Comparison of ENCODE assay signal across 3 cellular contexts in the genomic region with DNA sequence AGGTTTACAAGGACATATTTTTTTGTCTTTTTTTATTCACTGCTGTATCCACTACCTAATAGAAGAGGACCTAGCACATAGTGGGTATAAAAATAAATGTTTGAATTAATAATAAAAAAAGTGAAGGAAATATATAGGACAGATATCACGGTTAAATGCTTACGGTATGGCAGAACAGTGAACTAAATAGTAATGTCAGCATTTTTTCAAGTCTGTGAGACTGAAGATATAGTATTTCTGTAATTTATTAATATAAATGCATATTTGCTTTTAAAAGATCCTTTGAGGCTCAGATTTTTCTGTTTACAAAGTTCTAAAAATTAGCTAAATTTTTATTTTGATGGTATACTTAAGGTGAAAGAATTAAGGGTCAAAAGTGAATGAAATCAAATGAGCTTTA.
A peak's percentile ranks its signal among the peaks of the same experiment; 100 is the strongest.
TF ChIP-seq lines count a peak whose summit lies in the region.

No MANE protein-coding gene starts in this region.

TF ChIP-seq in A549, 52 proteins besides CTCF, POLR2A, EP300 and RAD21:
- TF ChIP-seq CBX8 (IDR thresholded peaks at IDR 0.05) (no peak), MAFK (IDR thresholded peaks at IDR 0.05; ENCODE audit: partially characterized antibody) (peak; percentile 40)

TF ChIP-seq in IMR-90, 13 proteins besides CTCF, POLR2A, EP300 and RAD21:
- no peak for TF ChIP-seq RFX5 (IDR thresholded peaks at IDR 0.05; ENCODE audit: low read depth, low read length)
- TF ChIP-seq, protein P1, sequence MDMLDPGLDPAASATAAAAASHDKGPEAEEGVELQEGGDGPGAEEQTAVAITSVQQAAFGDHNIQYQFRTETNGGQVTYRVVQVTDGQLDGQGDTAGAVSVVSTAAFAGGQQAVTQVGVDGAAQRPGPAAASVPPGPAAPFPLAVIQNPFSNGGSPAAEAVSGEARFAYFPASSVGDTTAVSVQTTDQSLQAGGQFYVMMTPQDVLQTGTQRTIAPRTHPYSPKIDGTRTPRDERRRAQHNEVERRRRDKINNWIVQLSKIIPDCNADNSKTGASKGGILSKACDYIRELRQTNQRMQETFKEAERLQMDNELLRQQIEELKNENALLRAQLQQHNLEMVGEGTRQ (IDR thresholded peaks at IDR 0.05; ENCODE audit: low read depth, low read length) = no peak
- TF ChIP-seq MAFK (IDR thresholded peaks at IDR 0.05; ENCODE audit: low read depth, low read length) = peak; percentile 85
- no peak for TF ChIP-seq FOS (IDR thresholded peaks at IDR 0.05; ENCODE audit: low read depth, low read length)
- TF ChIP-seq SMC3 (IDR thresholded peaks at IDR 0.05; ENCODE audit: low read depth, low read length) = no peak
- TF ChIP-seq CHD1 (IDR thresholded peaks at IDR 0.05; ENCODE audit: low read depth, low read length) = no peak
- TF ChIP-seq, protein P2, sequence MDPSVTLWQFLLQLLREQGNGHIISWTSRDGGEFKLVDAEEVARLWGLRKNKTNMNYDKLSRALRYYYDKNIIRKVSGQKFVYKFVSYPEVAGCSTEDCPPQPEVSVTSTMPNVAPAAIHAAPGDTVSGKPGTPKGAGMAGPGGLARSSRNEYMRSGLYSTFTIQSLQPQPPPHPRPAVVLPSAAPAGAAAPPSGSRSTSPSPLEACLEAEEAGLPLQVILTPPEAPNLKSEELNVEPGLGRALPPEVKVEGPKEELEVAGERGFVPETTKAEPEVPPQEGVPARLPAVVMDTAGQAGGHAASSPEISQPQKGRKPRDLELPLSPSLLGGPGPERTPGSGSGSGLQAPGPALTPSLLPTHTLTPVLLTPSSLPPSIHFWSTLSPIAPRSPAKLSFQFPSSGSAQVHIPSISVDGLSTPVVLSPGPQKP (IDR thresholded peaks at IDR 0.05; ENCODE audit: borderline replicate concordance, low read depth, low read length) = no peak
TF ChIP-seq in IMR-90: peak in this region for 1.

TF ChIP-seq in K562, 482 proteins besides CTCF, POLR2A, EP300 and RAD21:
- TF ChIP-seq, protein P3, sequence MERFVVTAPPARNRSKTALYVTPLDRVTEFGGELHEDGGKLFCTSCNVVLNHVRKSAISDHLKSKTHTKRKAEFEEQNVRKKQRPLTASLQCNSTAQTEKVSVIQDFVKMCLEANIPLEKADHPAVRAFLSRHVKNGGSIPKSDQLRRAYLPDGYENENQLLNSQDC (CRISPR knock-in tag; IDR thresholded peaks at IDR 0.05) = no peak
- TF ChIP-seq, protein P4, sequence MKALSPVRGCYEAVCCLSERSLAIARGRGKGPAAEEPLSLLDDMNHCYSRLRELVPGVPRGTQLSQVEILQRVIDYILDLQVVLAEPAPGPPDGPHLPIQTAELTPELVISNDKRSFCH (CRISPR knock-in tag; IDR thresholded peaks at IDR 0.05) = no peak
- TF ChIP-seq, protein P4 (tag; IDR thresholded peaks at IDR 0.05) = no peak
- no peak for TF ChIP-seq ZKSCAN1 (IDR thresholded peaks at IDR 0.05; ENCODE audit: low read depth, low read length)
- peak; percentile 58; the same call in 1 of the 2 replicates for TF ChIP-seq MAFK (IDR thresholded peaks at IDR 0.05; ENCODE audit: low read length)
- TF ChIP-seq C11orf30 (IDR thresholded peaks at IDR 0.05; ENCODE audit: low read depth) = peak; percentile 57; the same call in 1 of the 2 replicates
- TF ChIP-seq CBFA2T2 (conservative IDR thresholded peaks at IDR 0.05) = no peak
- TF ChIP-seq ZNF134 (CRISPR knock-in tag; conservative IDR thresholded peaks at IDR 0.05) = no peak
- TF ChIP-seq ZNF316 (IDR thresholded peaks at IDR 0.05) = peak; percentile 75
- no peak for TF ChIP-seq ZEB2 (IDR thresholded peaks at IDR 0.05)
- TF ChIP-seq, protein P5, sequence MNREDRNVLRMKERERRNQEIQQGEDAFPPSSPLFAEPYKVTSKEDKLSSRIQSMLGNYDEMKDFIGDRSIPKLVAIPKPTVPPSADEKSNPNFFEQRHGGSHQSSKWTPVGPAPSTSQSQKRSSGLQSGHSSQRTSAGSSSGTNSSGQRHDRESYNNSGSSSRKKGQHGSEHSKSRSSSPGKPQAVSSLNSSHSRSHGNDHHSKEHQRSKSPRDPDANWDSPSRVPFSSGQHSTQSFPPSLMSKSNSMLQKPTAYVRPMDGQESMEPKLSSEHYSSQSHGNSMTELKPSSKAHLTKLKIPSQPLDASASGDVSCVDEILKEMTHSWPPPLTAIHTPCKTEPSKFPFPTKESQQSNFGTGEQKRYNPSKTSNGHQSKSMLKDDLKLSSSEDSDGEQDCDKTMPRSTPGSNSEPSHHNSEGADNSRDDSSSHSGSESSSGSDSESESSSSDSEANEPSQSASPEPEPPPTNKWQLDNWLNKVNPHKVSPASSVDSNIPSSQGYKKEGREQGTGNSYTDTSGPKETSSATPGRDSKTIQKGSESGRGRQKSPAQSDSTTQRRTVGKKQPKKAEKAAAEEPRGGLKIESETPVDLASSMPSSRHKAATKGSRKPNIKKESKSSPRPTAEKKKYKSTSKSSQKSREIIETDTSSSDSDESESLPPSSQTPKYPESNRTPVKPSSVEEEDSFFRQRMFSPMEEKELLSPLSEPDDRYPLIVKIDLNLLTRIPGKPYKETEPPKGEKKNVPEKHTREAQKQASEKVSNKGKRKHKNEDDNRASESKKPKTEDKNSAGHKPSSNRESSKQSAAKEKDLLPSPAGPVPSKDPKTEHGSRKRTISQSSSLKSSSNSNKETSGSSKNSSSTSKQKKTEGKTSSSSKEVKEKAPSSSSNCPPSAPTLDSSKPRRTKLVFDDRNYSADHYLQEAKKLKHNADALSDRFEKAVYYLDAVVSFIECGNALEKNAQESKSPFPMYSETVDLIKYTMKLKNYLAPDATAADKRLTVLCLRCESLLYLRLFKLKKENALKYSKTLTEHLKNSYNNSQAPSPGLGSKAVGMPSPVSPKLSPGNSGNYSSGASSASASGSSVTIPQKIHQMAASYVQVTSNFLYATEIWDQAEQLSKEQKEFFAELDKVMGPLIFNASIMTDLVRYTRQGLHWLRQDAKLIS (CRISPR knock-in tag; IDR thresholded peaks at IDR 0.05) = no peak
- no peak for TF ChIP-seq CBX1 (IDR thresholded peaks at IDR 0.05; ENCODE audit: low read depth)
- no peak for TF ChIP-seq MXI1 (IDR thresholded peaks at IDR 0.05; ENCODE audit: low read depth, low read length)
- TF ChIP-seq, protein P6, sequence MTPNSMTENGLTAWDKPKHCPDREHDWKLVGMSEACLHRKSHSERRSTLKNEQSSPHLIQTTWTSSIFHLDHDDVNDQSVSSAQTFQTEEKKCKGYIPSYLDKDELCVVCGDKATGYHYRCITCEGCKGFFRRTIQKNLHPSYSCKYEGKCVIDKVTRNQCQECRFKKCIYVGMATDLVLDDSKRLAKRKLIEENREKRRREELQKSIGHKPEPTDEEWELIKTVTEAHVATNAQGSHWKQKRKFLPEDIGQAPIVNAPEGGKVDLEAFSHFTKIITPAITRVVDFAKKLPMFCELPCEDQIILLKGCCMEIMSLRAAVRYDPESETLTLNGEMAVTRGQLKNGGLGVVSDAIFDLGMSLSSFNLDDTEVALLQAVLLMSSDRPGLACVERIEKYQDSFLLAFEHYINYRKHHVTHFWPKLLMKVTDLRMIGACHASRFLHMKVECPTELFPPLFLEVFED (CRISPR knock-in tag; conservative IDR thresholded peaks at IDR 0.05) = no peak
- TF ChIP-seq MAFF (IDR thresholded peaks at IDR 0.05; ENCODE audit: low read length) = peak; percentile 58
- 0 out of 2 replicates have a peak, but pooled peaks have one; percentile 21 for TF ChIP-seq MAFG (tag; conservative IDR thresholded peaks at IDR 0.05)
